23 cellular contexts compared by ENCODE assay signal in genomic region chr2:237160271-237160934, GRCh38.
DNase-seq lines count a peak whose midpoint lies in the region; ATAC-seq, FAIRE-seq and TF ChIP-seq lines count a peak whose summit lies in the region.
"Had no signal": no experiment of that assay in that cellular context is flagged by ENCODE, and none has a peak within 500 bp of the region (broad histone marks: within the 10 kb centered on the region; RNA-seq: fewer than 3 reads in every experiment).

No MANE protein-coding gene starts in this region.

- peak overlapping the region; percentile 91 for H2AK5ac ChIP-seq in trophoblast cell (ENCODE audit: low read length)

- H3K4me1 ChIP-seq in OCI-LY7 (ENCODE audit: insufficient read depth, low read length, poor library complexity, severe bottlenecking) (peaks cover 68% of the 10 kb centered on the region), heart left ventricle (peaks cover 0 to 35% (median 11%) of the 10 kb centered on the region in 12 donors), trophoblast cell (ENCODE audit: control insufficient read depth in 1 of 2, insufficient read depth in 2 of 2, low read length in 2 of 2) (peaks cover 12 to 14% of the 10 kb centered on the region in 2 experiments), thyroid gland (no peaks in the 10 kb centered on the region), HepG2 (ENCODE audit: insufficient read depth, low read length) (no peaks in the 10 kb centered on the region)
- H3K4me1 ChIP-seq: body of pancreas had no signal

- H2AFZ ChIP-seq in OCI-LY7 (ENCODE audit: low read length) = peak overlapping the region; percentile 39; the same call in 1 of the 2 replicates
- peak overlapping the region; percentile 62 for H2AFZ ChIP-seq in trophoblast cell (ENCODE audit: insufficient read depth, low read length, poor library complexity)
- H2AFZ ChIP-seq in HepG2 (ENCODE audit: low read length) = no peak overlapping the region

- H3K79me2 ChIP-seq in OCI-LY7 (ENCODE audit: insufficient read depth, low read depth, low read length) (no peaks in the 10 kb centered on the region), trophoblast cell (ENCODE audit: control insufficient read depth, insufficient read depth, low read length, poor library complexity) (peaks cover 4% of the 10 kb centered on the region), HepG2 (ENCODE audit: insufficient read depth, low read length) (no peaks in the 10 kb centered on the region)

- H3K9ac ChIP-seq in trophoblast cell (ENCODE audit: low read length) (no peak overlapping the region), HepG2 (ENCODE audit: insufficient read depth, low read depth, low read length) (no peak overlapping the region)

- TF ChIP-seq EP300 in HepG2 (IDR thresholded peaks at IDR 0.05; ENCODE audit: low read depth in 2 of 2, low read length in 2 of 2) (no peak), HepG2 (CRISPR knock-in tag; IDR thresholded peaks at IDR 0.05; ENCODE audit: borderline replicate concordance) (no peak)

- CTCF ChIA-PET in OCI-LY7 (lab: Charles Lee; ENCODE audit: unreplicated experiment) (no interaction called here), HepG2 (lab: Yijun Ruan, JAX; ENCODE audit: low intra/inter-chr PET ratio, low total read pairs) (no interaction called here), HEK293T (lab: Yijun Ruan, JAX) (no interaction called here)

- H3K4me2 ChIP-seq in OCI-LY7 (ENCODE audit: low read length) (peak overlapping the region; percentile 24), trophoblast cell (ENCODE audit: low read length) (no peak overlapping the region), HepG2 (ENCODE audit: low read depth, low read length) (no peak overlapping the region)

- TF ChIP-seq POLR2A in heart left ventricle (IDR thresholded peaks at IDR 0.05) = no peak
- no peak for TF ChIP-seq POLR2A in thyroid gland (IDR thresholded peaks at IDR 0.05)
- no peak for TF ChIP-seq POLR2A in HepG2 (IDR thresholded peaks at IDR 0.05; ENCODE audit: insufficient read depth in 1 of 2, low read depth in 2 of 2, low read length in 2 of 2)

- H3K4me3 ChIP-seq in OCI-LY7 (ENCODE audit: low read depth, low read length, poor library complexity, severe bottlenecking) = no peak overlapping the region
- no peak overlapping the region for H3K4me3 ChIP-seq in heart left ventricle
- H3K4me3 ChIP-seq in trophoblast cell (ENCODE audit: low read depth, low read length) = no peak overlapping the region
- no peak overlapping the region for H3K4me3 ChIP-seq in thyroid gland (replicated peaks in 1 of 3)
- H3K4me3 ChIP-seq in HepG2 (replicated peaks in 1 of 3; ENCODE audit: insufficient read depth in 1 of 3, low read depth in 2 of 3, low read length in 3 of 3) = no peak overlapping the region
- H3K4me3 ChIP-seq: body of pancreas had no signal

- no peak overlapping the region for H3K23ac ChIP-seq in trophoblast cell (ENCODE audit: low read length)

- POLR2A ChIA-PET in OCI-LY7 (lab: Charles Lee) (interaction anchor here (1.7 kb wide), 1 partner anchor 39 kb away, joined by 4 read pairs; no protein-coding TSS in a partner anchor), HepG2 (lab: Yijun Ruan, JAX) (no interaction called here), HEK293T (lab: Yijun Ruan, JAX) (no interaction called here)

- H3K27me3 ChIP-seq in heart left ventricle = no peaks in the 10 kb centered on the region
- H3K27me3 ChIP-seq in trophoblast cell (ENCODE audit: insufficient read depth, low read length) = no peaks in the 10 kb centered on the region
- no peaks in the 10 kb centered on the region for H3K27me3 ChIP-seq in thyroid gland
- peaks cover 1 to 14% of the 10 kb centered on the region in 2 experiments; a peak in 2 of 5 replicates for H3K27me3 ChIP-seq in HepG2 (ENCODE audit: control insufficient read depth in 1 of 2, insufficient read depth in 2 of 2, low read length in 2 of 2)
- H3K27me3 ChIP-seq: body of pancreas had no signal

- peak overlapping the region; percentile 52 for H2BK5ac ChIP-seq in trophoblast cell (ENCODE audit: low read depth, low read length, poor library complexity)

- no peak overlapping the region for H4K12ac ChIP-seq in trophoblast cell (ENCODE audit: low read depth, low read length)

- H3K27ac ChIP-seq in OCI-LY7 (ENCODE audit: low read depth, low read length, poor library complexity, severe bottlenecking) (peak overlapping the region; percentile 14), heart left ventricle (peak overlapping the region; percentile 62 to 82 (median 76)), trophoblast cell (ENCODE audit: low read depth, low read length) (no peak overlapping the region), thyroid gland (peak overlapping the region; percentile 39 to 77 (median 61)), HepG2 (ENCODE audit: extremely low read length, insufficient read depth, low read length) (no peak overlapping the region)
- H3K27ac ChIP-seq: neutrophil, RWPE1 had no signal

- H3K9me2 ChIP-seq in OCI-LY7 (ENCODE audit: insufficient read depth, low read length) = no peaks in the 10 kb centered on the region

- in situ Hi-C loops in HepG2 (cut with HindIII; ENCODE audit: extremely low pct_ligation_motif_present, low pct_unique_long_range_greater_than_20kb) = no loop called here

- no peaks in the 10 kb centered on the region for H4K20me1 ChIP-seq in OCI-LY7 (ENCODE audit: insufficient read depth, low read length)
- no peaks in the 10 kb centered on the region for H4K20me1 ChIP-seq in HepG2 (ENCODE audit: insufficient read depth, low read length)

- WGBS in heart left ventricle, 4 donors = 82 to 91% (median 90%) methylated on average over 9 of the region's 9 CpGs
- WGBS in trophoblast cell (ENCODE audit: extremely low coverage, insufficient coverage, insufficient read length) = no CpG with 5 or more reads among the region's 9 CpGs
- WGBS in thyroid gland, 2 donors = 89 to 90% methylated on average over 9 of the region's 9 CpGs
- WGBS in HepG2 (ENCODE audit: low lambda C conversion rate) = 19% methylated on average over 9 of the region's 9 CpGs

- ATAC-seq in heart left ventricle = no peak
- ATAC-seq in HepG2 = no peak; the same call in 2 of the 3 replicates
- ATAC-seq: activated naive CD8-positive, alpha-beta T cell treated with anti-CD3 and anti-CD28 coated beads, Interleukin-2, amount 50 U/mL, for 24 hours; left lobe of liver had no signal

- no peak for TF ChIP-seq RAD21 in HepG2 (CRISPR knock-in tag; IDR thresholded peaks at IDR 0.05)

- peak; percentile 62 for DNase-seq in OCI-LY7 (ENCODE audit: low spot score)
- no peak for DNase-seq in heart left ventricle
- DNase-seq in trophoblast cell = no peak
- DNase-seq in thyroid gland = no peak
- DNase-seq in putamen (ENCODE audit: low spot score) = no peak
- DNase-seq in HepG2 (ENCODE audit: low spot score) = no peak
- no peak for DNase-seq in nucleus accumbens (lab: John Stamatoyannopoulos, UW)
- no peak for DNase-seq in HEK293T (ENCODE audit: extremely low spot score)
- DNase-seq: activated B cell treated with CpG ODN at 0.5 μM for 24 hours; activated CD4-positive, alpha-beta memory T cell treated with anti-CD3 and anti-CD28 coated beads for 36 hours; activated effector memory CD4-positive, alpha-beta T cell treated with anti-CD3 and anti-CD28 coated beads, Interleukin-2, amount 50 U/mL, for 16 hours; activated naive CD8-positive, alpha-beta T cell treated with anti-CD3 and anti-CD28 coated beads, Interleukin-2, amount 50 U/mL, for 24 hours; CD4-positive, alpha-beta memory T cell; effector memory CD4-positive, alpha-beta T cell; H7; NCI-H1417; NCI-H524; retina; T-helper 9 cell had no signal

- H4K91ac ChIP-seq in trophoblast cell (ENCODE audit: low read depth, low read length) = peak overlapping the region; percentile 88

- peak overlapping the region; percentile 80 for H2BK120ac ChIP-seq in trophoblast cell (ENCODE audit: insufficient read depth, low read length, poor library complexity)

- FAIRE-seq in HepG2 (lab: Jason Lieb, UNC) = no peak

- peak overlapping the region; percentile 73 for H3K14ac ChIP-seq in trophoblast cell (ENCODE audit: low read length)

- no TSS peak for BruUV-seq in OCI-LY7 (replicated peaks; lab: Mats Ljungman, UMichigan)
- BruUV-seq in HepG2 (replicated peaks; lab: Mats Ljungman, UMichigan) = no TSS peak

- TF ChIP-seq CTCF in OCI-LY7 (conservative IDR thresholded peaks at IDR 0.05; ENCODE audit: low read length) (no peak), heart left ventricle (IDR thresholded peaks at IDR 0.05) (no peak), thyroid gland (IDR thresholded peaks at IDR 0.05) (no peak), HepG2 (CRISPR knock-in tag; IDR thresholded peaks at IDR 0.05) (no peak)

- H3K79me1 ChIP-seq in trophoblast cell (ENCODE audit: low read length) = peaks cover 34% of the 10 kb centered on the region

- peak overlapping the region; percentile 64 for H4K8ac ChIP-seq in trophoblast cell (ENCODE audit: low read depth, low read length)

- peak overlapping the region; percentile 96 for H2BK12ac ChIP-seq in trophoblast cell (ENCODE audit: low read length)

- H3K9me3 ChIP-seq in OCI-LY7 (ENCODE audit: low read length) = no peaks in the 10 kb centered on the region
- no peaks in the 10 kb centered on the region for H3K9me3 ChIP-seq in heart left ventricle
- H3K9me3 ChIP-seq in trophoblast cell (ENCODE audit: insufficient read depth, low read depth, low read length) = no peaks in the 10 kb centered on the region
- no peaks in the 10 kb centered on the region for H3K9me3 ChIP-seq in thyroid gland
- H3K9me3 ChIP-seq in HepG2 (ENCODE audit: low read length) = no peaks in the 10 kb centered on the region
- H3K9me3 ChIP-seq: body of pancreas, neutrophil had no signal

- peak overlapping the region; percentile 75 for H3K4ac ChIP-seq in trophoblast cell (ENCODE audit: low read depth, low read length)

- peak overlapping the region; percentile 71 for H3K18ac ChIP-seq in trophoblast cell (ENCODE audit: low read length)

- intact Hi-C loops in OCI-LY7 (cut with micrococcal nuclease; ENCODE audit: unreplicated experiment) = no loop called here
- intact Hi-C loops in heart left ventricle (cut with DNase I) = loop anchor here in 5 of 10 donors (2.0 to 10.0 kb wide), 4 partner anchors 162 to 252 kb away; partner anchors contain the start of gene COL6A3 (in 1 of the 5)
- intact Hi-C loops in thyroid gland (cut with DNase I) = no loop called here
- intact Hi-C loops in HepG2 (cut with micrococcal nuclease; ENCODE audit: unreplicated experiment) = no loop called here

- no peaks in the 10 kb centered on the region for H3K36me3 ChIP-seq in OCI-LY7 (ENCODE audit: insufficient read depth, low read length)
- no peaks in the 10 kb centered on the region for H3K36me3 ChIP-seq in heart left ventricle
- H3K36me3 ChIP-seq in trophoblast cell (ENCODE audit: control insufficient read depth in 1 of 2, insufficient read depth in 2 of 2, low read length in 2 of 2) = no peaks in the 10 kb centered on the region
- no peaks in the 10 kb centered on the region for H3K36me3 ChIP-seq in thyroid gland
- H3K36me3 ChIP-seq in HepG2 (replicated peaks in 1 of 2; ENCODE audit: control insufficient read depth in 1 of 2, insufficient read depth in 2 of 2, low read length in 2 of 2) = no peaks in the 10 kb centered on the region
- H3K36me3 ChIP-seq: neutrophil had no signal

TF ChIP-seq in HepG2, 621 proteins besides CTCF, POLR2A, EP300 and RAD21:
- no peak for TF ChIP-seq MTA1 (CRISPR knock-in tag; IDR thresholded peaks at IDR 0.05; ENCODE audit: borderline replicate concordance)
- no peak for TF ChIP-seq PITX1 (CRISPR knock-in tag; IDR thresholded peaks at IDR 0.05)

TF ChIP-seq in HEK293T, 16 proteins besides CTCF, POLR2A, EP300 and RAD21 (continues in another document):
- TF ChIP-seq SP1 (IDR thresholded peaks at IDR 0.05) = no peak
- TF ChIP-seq FOXA1 (IDR thresholded peaks at IDR 0.05) = no peak
- no peak for TF ChIP-seq L3MBTL2 (conservative IDR thresholded peaks at IDR 0.05)

Comparison
In these comparisons a context has a peak if more than half of its experiments do, and no peak if none do; other contexts are left out.
1. H3K27ac ChIP-seq: peak in OCI-LY7 (single experiment), heart left ventricle (12 of 12) and thyroid gland (3 of 3); none in trophoblast cell (single experiment) and HepG2 (single experiment).